In the genomic region with DNA sequence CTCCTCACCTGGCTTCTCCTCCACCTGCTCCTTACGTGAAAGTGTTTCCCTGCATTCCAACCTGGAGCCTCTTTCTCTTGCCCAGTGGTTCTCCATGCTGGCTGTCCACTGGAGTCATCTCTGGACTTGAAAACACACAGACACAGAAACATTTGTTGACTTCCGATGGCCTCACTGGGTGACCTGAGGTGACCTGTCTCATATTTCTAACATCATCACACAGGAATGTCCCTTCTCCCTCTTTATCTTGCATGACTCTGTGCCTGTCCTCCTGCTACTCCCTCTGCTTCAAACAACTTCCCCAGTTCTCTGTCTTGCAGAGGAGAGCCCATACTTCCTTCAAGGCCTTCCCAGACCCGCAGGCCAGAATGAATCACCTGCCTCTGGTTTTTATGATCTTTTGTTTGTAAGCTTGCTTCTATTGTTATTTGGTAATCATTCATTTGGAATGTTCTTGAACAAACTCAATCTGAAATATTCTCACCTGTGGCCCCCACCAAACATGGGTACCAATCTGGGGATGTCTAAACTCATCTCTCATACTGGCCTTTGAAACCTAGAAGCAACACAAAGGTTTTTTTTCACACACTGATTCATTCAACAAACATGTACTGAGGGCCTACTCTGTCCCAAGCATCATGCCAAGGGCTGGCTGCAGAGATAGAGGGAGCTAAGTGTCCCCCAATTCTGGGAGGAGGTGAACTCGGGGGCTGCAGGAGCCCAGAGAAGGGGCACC, we compare ENCODE assay signal across 11 cellular contexts. TPM values are rescaled to one million over a fixed set of nuclear protein-coding genes. Genes with fewer than 3 reads are reported as not detected.
DNase-seq lines count a peak whose midpoint lies in the region; ATAC-seq and TF ChIP-seq lines count a peak whose summit lies in the region.
"Had no signal": no experiment of that assay in that cellular context is flagged by ENCODE, and none has a peak within 500 bp of the region (broad histone marks: within the 10 kb centered on the region; RNA-seq: fewer than 3 reads in every experiment).

No MANE protein-coding gene starts in this region.

- no peak overlapping the region for H3K23ac ChIP-seq in trophoblast cell (ENCODE audit: low read length)

- no peaks in the 10 kb centered on the region for H3K9me2 ChIP-seq in SK-N-SH

- H4K20me1 ChIP-seq in SK-N-SH (ENCODE audit: insufficient read depth) = no peaks in the 10 kb centered on the region

- DNase-seq in H4 (ENCODE audit: low spot score) (peak; percentile 53), SK-N-SH (no peak), foreskin keratinocyte (peak; percentile 96), trophoblast cell (peak; percentile 96 to 98), WERI-Rb-1 (no peak), putamen (ENCODE audit: low spot score) (no peak)
- DNase-seq in activated T-helper 1 cell treated with anti-CD3 and anti-CD28 coated beads, Interleukin-12 subunit alpha, Interleukin-12 subunit beta, Interleukin-2, Interleukin-4 antibody, amounts not matched to agents 30 ng/mL and 10 ng/mL and 1 ng/mL, durations not matched to agents 14 hours and 24 hours and 36 hours (ENCODE audit: low spot score) = no peak
- DNase-seq: activated CD4-positive, CD25-positive, alpha-beta regulatory T cell treated with anti-CD3 and anti-CD28 coated beads, Interleukin-2, amount 50 U/mL, for 72 hours had no signal

- no peak overlapping the region for H3K27ac Mint-ChIP-seq in activated T-helper 1 cell treated with anti-CD3 and anti-CD28 coated beads, Interleukin-12 subunit alpha, Interleukin-12 subunit beta, Interleukin-2, Interleukin-4 antibody, amounts not matched to agents 30 ng/mL and 10 ng/mL and 1 ng/mL, durations not matched to agents 14 hours and 24 hours and 36 hours

- CTCF ChIA-PET in SK-N-SH (lab: Yijun Ruan, JAX) = no interaction called here

- H3K36me3 Mint-ChIP-seq in activated T-helper 1 cell treated with anti-CD3 and anti-CD28 coated beads, Interleukin-12 subunit alpha, Interleukin-12 subunit beta, Interleukin-2, Interleukin-4 antibody, amounts not matched to agents 30 ng/mL and 10 ng/mL and 1 ng/mL, durations not matched to agents 14 hours and 24 hours and 36 hours (ENCODE audit: low read depth) = peaks cover 2% of the 10 kb centered on the region

- H3K27ac ChIP-seq in SK-N-SH (ENCODE audit: low read depth in 2 of 2, low read length in 1 of 2) = peak overlapping the region in 1 of 2 experiments; percentile 82; a peak in 3 of 4 replicates
- no peak overlapping the region for H3K27ac ChIP-seq in foreskin keratinocyte
- H3K27ac ChIP-seq in trophoblast cell (ENCODE audit: low read depth, low read length) = peak overlapping the region; percentile 71
- H3K27ac ChIP-seq in WERI-Rb-1 = no peak overlapping the region

- peak overlapping the region; percentile 49 for H3K4ac ChIP-seq in trophoblast cell (ENCODE audit: low read depth, low read length)

- no peak overlapping the region for H3K4me3 Mint-ChIP-seq in activated T-helper 1 cell treated with anti-CD3 and anti-CD28 coated beads, Interleukin-12 subunit alpha, Interleukin-12 subunit beta, Interleukin-2, Interleukin-4 antibody, amounts not matched to agents 30 ng/mL and 10 ng/mL and 1 ng/mL, durations not matched to agents 14 hours and 24 hours and 36 hours
- H3K4me3 Mint-ChIP-seq: central memory CD8-positive, alpha-beta T cell had no signal

- H3K79me1 ChIP-seq in trophoblast cell (ENCODE audit: low read length) = peaks cover 9% of the 10 kb centered on the region

- H2BK12ac ChIP-seq in trophoblast cell (ENCODE audit: low read length) = peak overlapping the region; percentile 93

- peak overlapping the region; percentile 59 for H2BK120ac ChIP-seq in trophoblast cell (ENCODE audit: insufficient read depth, low read length, poor library complexity)

- no peak overlapping the region for H4K12ac ChIP-seq in trophoblast cell (ENCODE audit: low read depth, low read length)

- peaks cover 19% of the 10 kb centered on the region for H3K27me3 Mint-ChIP-seq in activated T-helper 1 cell treated with anti-CD3 and anti-CD28 coated beads, Interleukin-12 subunit alpha, Interleukin-12 subunit beta, Interleukin-2, Interleukin-4 antibody, amounts not matched to agents 30 ng/mL and 10 ng/mL and 1 ng/mL, durations not matched to agents 14 hours and 24 hours and 36 hours (ENCODE audit: insufficient read depth)
- H3K27me3 Mint-ChIP-seq: central memory CD8-positive, alpha-beta T cell had no signal

- no peaks in the 10 kb centered on the region for H3K79me2 ChIP-seq in SK-N-SH (ENCODE audit: insufficient read depth)
- H3K79me2 ChIP-seq in trophoblast cell (ENCODE audit: control insufficient read depth, insufficient read depth, low read length, poor library complexity) = no peaks in the 10 kb centered on the region

- H3K4me2 ChIP-seq in SK-N-SH (peak overlapping the region; percentile 50), trophoblast cell (ENCODE audit: low read length) (no peak overlapping the region)

- H3K36me3 ChIP-seq in SK-N-SH (replicated peaks in 1 of 2; ENCODE audit: control insufficient read depth in 1 of 2, insufficient read depth in 2 of 2, low read length in 1 of 2) (no peaks in the 10 kb centered on the region), trophoblast cell (ENCODE audit: control insufficient read depth in 1 of 2, insufficient read depth in 2 of 2, low read length in 2 of 2) (no peaks in the 10 kb centered on the region), WERI-Rb-1 (no peaks in the 10 kb centered on the region)

- intact Hi-C loops in activated T-helper 1 cell treated with anti-CD3 and anti-CD28 coated beads, Interleukin-12 subunit alpha, Interleukin-12 subunit beta, Interleukin-2, Interleukin-4 antibody, amounts not matched to agents 30 ng/mL and 10 ng/mL and 1 ng/mL, durations not matched to agents 14 hours and 24 hours and 36 hours (cut with micrococcal nuclease) = no loop called here

- 8% methylated on average over 4 of the region's 4 CpGs for WGBS in SK-N-SH (ENCODE audit: low lambda C conversion rate)
- no CpG with 5 or more reads among the region's 4 CpGs for WGBS in trophoblast cell (ENCODE audit: extremely low coverage, insufficient coverage, insufficient read length)

- POLR2A ChIA-PET in SK-N-SH (lab: Yijun Ruan, JAX) = no interaction called here

- H3K27me3 ChIP-seq in SK-N-SH (ENCODE audit: insufficient read depth) (no peaks in the 10 kb centered on the region), foreskin keratinocyte (no peaks in the 10 kb centered on the region), trophoblast cell (ENCODE audit: insufficient read depth, low read length) (no peaks in the 10 kb centered on the region), WERI-Rb-1 (ENCODE audit: insufficient read depth, low read depth, severe bottlenecking) (no peaks in the 10 kb centered on the region)

- ATAC-seq in foreskin keratinocyte (peak; percentile 94), HG03521 (IDR thresholded peaks at IDR 0.05; ENCODE audit: unreplicated experiment) (no peak)

- H4K91ac ChIP-seq in trophoblast cell (ENCODE audit: low read depth, low read length) = peak overlapping the region; percentile 93

- H2BK5ac ChIP-seq in trophoblast cell (ENCODE audit: low read depth, low read length, poor library complexity) = no peak overlapping the region

- peaks cover 38% of the 10 kb centered on the region for H3F3A ChIP-seq in SK-N-SH (replicated peaks; ENCODE audit: insufficient read depth)

- peaks cover 6% of the 10 kb centered on the region for H3K4me1 Mint-ChIP-seq in activated T-helper 1 cell treated with anti-CD3 and anti-CD28 coated beads, Interleukin-12 subunit alpha, Interleukin-12 subunit beta, Interleukin-2, Interleukin-4 antibody, amounts not matched to agents 30 ng/mL and 10 ng/mL and 1 ng/mL, durations not matched to agents 14 hours and 24 hours and 36 hours (ENCODE audit: low read depth)

- H3K4me3 ChIP-seq in SK-N-SH (ENCODE audit: low read depth in 2 of 2, low read length in 1 of 2) (no peak overlapping the region), trophoblast cell (ENCODE audit: low read depth, low read length) (no peak overlapping the region), WERI-Rb-1 (ENCODE audit: low read depth, low read length) (no peak overlapping the region)
- H3K4me3 ChIP-seq: lung had no signal

- peak overlapping the region; percentile 44 for H3K14ac ChIP-seq in trophoblast cell (ENCODE audit: low read length)

- H4K8ac ChIP-seq in trophoblast cell (ENCODE audit: low read depth, low read length) = peak overlapping the region; percentile 71

- 0 out of 2 replicates have a peak, but pooled peaks have one; percentile 9 for TF ChIP-seq CTCF in SK-N-SH (IDR thresholded peaks at IDR 0.05)
- peak; percentile 11 for TF ChIP-seq CTCF in foreskin keratinocyte (conservative IDR thresholded peaks at IDR 0.05)
- no peak for TF ChIP-seq CTCF in WERI-Rb-1 (IDR thresholded peaks at IDR 0.05; ENCODE audit: low read depth, low read length)

- peak overlapping the region; percentile 11; the same call in 1 of the 2 replicates for H2AFZ ChIP-seq in SK-N-SH (ENCODE audit: low read depth)
- H2AFZ ChIP-seq in trophoblast cell (ENCODE audit: insufficient read depth, low read length, poor library complexity) = no peak overlapping the region

- no peaks in the 10 kb centered on the region for H3K9me3 Mint-ChIP-seq in activated T-helper 1 cell treated with anti-CD3 and anti-CD28 coated beads, Interleukin-12 subunit alpha, Interleukin-12 subunit beta, Interleukin-2, Interleukin-4 antibody, amounts not matched to agents 30 ng/mL and 10 ng/mL and 1 ng/mL, durations not matched to agents 14 hours and 24 hours and 36 hours
- H3K9me3 Mint-ChIP-seq: central memory CD8-positive, alpha-beta T cell had no signal

- TF ChIP-seq EP300 in SK-N-SH (IDR thresholded peaks at IDR 0.05; ENCODE audit: borderline replicate concordance in 1 of 2, low read depth in 1 of 2, low read length in 1 of 2) = peak in 1 of 2 experiments; percentile 60; a peak in 1 of 4 replicates

- TF ChIP-seq RAD21 in SK-N-SH (IDR thresholded peaks at IDR 0.05; ENCODE audit: low read length) = no peak

- H3K4me1 ChIP-seq in SK-N-SH (ENCODE audit: control insufficient read depth in 1 of 2, insufficient read depth in 2 of 2, low read depth in 1 of 2, low read length in 1 of 2) (peaks cover 0 to 29% of the 10 kb centered on the region in 2 experiments; a peak in 2 of 4 replicates), foreskin keratinocyte (peaks cover 22% of the 10 kb centered on the region), trophoblast cell (ENCODE audit: control insufficient read depth in 1 of 2, insufficient read depth in 2 of 2, low read length in 2 of 2) (peaks cover 11 to 15% of the 10 kb centered on the region in 2 experiments)

- peak overlapping the region; percentile 41 for H3K9ac ChIP-seq in SK-N-SH
- no peak overlapping the region for H3K9ac ChIP-seq in trophoblast cell (ENCODE audit: low read length)

- H2AK5ac ChIP-seq in trophoblast cell (ENCODE audit: low read length) = peak overlapping the region; percentile 87

- H3K9me3 ChIP-seq in SK-N-SH = no peaks in the 10 kb centered on the region
- H3K9me3 ChIP-seq in trophoblast cell (ENCODE audit: insufficient read depth, low read depth, low read length) = no peaks in the 10 kb centered on the region
- no peaks in the 10 kb centered on the region for H3K9me3 ChIP-seq in WERI-Rb-1 (ENCODE audit: severe bottlenecking)

- no peak overlapping the region for H3K18ac ChIP-seq in trophoblast cell (ENCODE audit: low read length)

RNA-seq across cellular contexts. Expression of a gene that starts 9.7 kb away (rescaled TPM):
- total RNA-seq in H4 (2014; rRNA removed; shearing (Covaris generic)) = 1.2 and 1.7 TPM in 2 replicates
- polyA plus RNA-seq in SK-N-SH (2012; rRNA removed) = 5.8 and 12.4 TPM in 2 replicates
- polyA plus RNA-seq in SK-N-SH (2012; cell fraction: cytosol; rRNA removed) = 6.6 and 10.2 TPM in 2 replicates
- 14.2 and 18.0 TPM in 2 replicates for polyA plus RNA-seq in SK-N-SH (2012; cell fraction: nucleus; rRNA removed)
- 7.3 and 9.8 TPM in 2 replicates for total RNA-seq in foreskin keratinocyte
- polyA plus RNA-seq in foreskin keratinocyte = 8.4 and 11.9 TPM in 2 replicates
- 34.8 and 36.0 TPM in 2 replicates for polyA plus RNA-seq in trophoblast cell (2013)
- 34.7 and 35.3 TPM in 2 replicates for total RNA-seq in activated T-helper 1 cell treated with anti-CD3 and anti-CD28 coated beads, Interleukin-12 subunit alpha, Interleukin-12 subunit beta, Interleukin-2, Interleukin-4 antibody, amounts not matched to agents 30 ng/mL and 10 ng/mL and 1 ng/mL, durations not matched to agents 14 hours and 24 hours and 36 hours

Comparison
In these comparisons a context has a peak if more than half of its experiments do, and no peak if none do; other contexts are left out.
1. DNase-seq: peak in H4 (single experiment), foreskin keratinocyte (2 of 2) and trophoblast cell (2 of 2); none in SK-N-SH (single experiment), activated T-helper 1 cell treated with anti-CD3 and anti-CD28 coated beads, Interleukin-12 subunit alpha, Interleukin-12 subunit beta, Interleukin-2, Interleukin-4 antibody, amounts not matched to agents 30 ng/mL and 10 ng/mL and 1 ng/mL, durations not matched to agents 14 hours and 24 hours and 36 hours (single experiment), WERI-Rb-1 (single experiment) and putamen (single experiment).